In the genomic region with DNA sequence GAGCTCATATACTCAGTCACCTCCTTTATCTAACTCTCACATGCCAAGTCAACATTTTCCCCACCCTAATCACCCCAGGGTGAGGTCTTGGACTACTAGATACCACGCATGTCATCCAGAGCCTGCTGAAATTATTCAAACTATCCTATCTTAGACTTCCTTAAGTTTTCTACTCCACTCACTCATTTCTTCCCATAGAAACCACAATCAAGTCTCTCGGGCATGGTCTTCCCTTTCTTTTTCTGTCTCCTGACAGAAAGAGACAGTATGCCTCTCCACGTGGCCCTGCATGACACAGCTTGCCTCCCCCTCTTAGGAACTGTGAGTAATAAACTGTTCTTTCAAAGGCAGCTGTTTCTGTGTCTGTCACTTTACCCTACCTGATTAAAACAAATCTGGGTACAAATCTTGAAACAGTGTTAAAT, we compare ENCODE assay signal across 1 cellular context.
TF ChIP-seq lines count a peak whose summit lies in the region.

No MANE protein-coding gene starts in this region.

TF ChIP-seq in SK-N-SH treated with all-trans-retinoic acid at 6 μM for 48 hours, 23 proteins besides CTCF, POLR2A, EP300 and RAD21 (continued from another document):
- TF ChIP-seq, protein P1, sequence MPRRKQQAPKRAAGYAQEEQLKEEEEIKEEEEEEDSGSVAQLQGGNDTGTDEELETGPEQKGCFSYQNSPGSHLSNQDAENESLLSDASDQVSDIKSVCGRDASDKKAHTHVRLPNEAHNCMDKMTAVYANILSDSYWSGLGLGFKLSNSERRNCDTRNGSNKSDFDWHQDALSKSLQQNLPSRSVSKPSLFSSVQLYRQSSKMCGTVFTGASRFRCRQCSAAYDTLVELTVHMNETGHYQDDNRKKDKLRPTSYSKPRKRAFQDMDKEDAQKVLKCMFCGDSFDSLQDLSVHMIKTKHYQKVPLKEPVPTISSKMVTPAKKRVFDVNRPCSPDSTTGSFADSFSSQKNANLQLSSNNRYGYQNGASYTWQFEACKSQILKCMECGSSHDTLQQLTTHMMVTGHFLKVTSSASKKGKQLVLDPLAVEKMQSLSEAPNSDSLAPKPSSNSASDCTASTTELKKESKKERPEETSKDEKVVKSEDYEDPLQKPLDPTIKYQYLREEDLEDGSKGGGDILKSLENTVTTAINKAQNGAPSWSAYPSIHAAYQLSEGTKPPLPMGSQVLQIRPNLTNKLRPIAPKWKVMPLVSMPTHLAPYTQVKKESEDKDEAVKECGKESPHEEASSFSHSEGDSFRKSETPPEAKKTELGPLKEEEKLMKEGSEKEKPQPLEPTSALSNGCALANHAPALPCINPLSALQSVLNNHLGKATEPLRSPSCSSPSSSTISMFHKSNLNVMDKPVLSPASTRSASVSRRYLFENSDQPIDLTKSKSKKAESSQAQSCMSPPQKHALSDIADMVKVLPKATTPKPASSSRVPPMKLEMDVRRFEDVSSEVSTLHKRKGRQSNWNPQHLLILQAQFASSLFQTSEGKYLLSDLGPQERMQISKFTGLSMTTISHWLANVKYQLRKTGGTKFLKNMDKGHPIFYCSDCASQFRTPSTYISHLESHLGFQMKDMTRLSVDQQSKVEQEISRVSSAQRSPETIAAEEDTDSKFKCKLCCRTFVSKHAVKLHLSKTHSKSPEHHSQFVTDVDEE (CRISPR knock-in tag; IDR thresholded peaks at IDR 0.05) = no peak
- TF ChIP-seq TCF4 (CRISPR knock-in tag; IDR thresholded peaks at IDR 0.05; ENCODE audit: borderline replicate concordance) (no peak), BACH2 (CRISPR knock-in tag; IDR thresholded peaks at IDR 0.05; ENCODE audit: borderline replicate concordance) (no peak), ZC3H10 (CRISPR knock-in tag; IDR thresholded peaks at IDR 0.05) (no peak)
- TF ChIP-seq, protein P2, sequence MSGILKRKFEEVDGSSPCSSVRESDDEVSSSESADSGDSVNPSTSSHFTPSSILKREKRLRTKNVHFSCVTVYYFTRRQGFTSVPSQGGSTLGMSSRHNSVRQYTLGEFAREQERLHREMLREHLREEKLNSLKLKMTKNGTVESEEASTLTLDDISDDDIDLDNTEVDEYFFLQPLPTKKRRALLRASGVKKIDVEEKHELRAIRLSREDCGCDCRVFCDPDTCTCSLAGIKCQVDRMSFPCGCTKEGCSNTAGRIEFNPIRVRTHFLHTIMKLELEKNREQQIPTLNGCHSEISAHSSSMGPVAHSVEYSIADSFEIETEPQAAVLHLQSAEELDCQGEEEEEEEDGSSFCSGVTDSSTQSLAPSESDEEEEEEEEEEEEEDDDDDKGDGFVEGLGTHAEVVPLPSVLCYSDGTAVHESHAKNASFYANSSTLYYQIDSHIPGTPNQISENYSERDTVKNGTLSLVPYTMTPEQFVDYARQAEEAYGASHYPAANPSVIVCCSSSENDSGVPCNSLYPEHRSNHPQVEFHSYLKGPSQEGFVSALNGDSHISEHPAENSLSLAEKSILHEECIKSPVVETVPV (CRISPR knock-in tag; IDR thresholded peaks at IDR 0.05) = no peak
TF ChIP-seq in SK-N-SH treated with all-trans-retinoic acid at 6 μM for 48 hours: peak in this region for 0.
